In genomic region chr7:101077303-101078086, GRCh38 we compare ENCODE assay signal across 8 cellular contexts. TPM values are rescaled to one million over a fixed set of nuclear protein-coding genes. Genes with fewer than 3 reads are reported as not detected.
DNase-seq lines count a peak whose midpoint lies in the region; TF ChIP-seq lines count a peak whose summit lies in the region.

No MANE protein-coding gene starts in this region.

- H3K4me3 ChIP-seq in uterus = no peak overlapping the region

- H3K4me1 ChIP-seq in uterus = no peaks in the 10 kb centered on the region

- no peak for TF ChIP-seq POLR2A in uterus (IDR thresholded peaks at IDR 0.05)

- DNase-seq in DMS153 treated with DMSO at 0.1 percent for 48 hours (lab: John Stamatoyannopoulos, UW; ENCODE audit: unreplicated experiment) (peak; percentile 76), GOT3 (lab: John Stamatoyannopoulos, UW) (peak; percentile 41), NCI-H1048 (lab: John Stamatoyannopoulos, UW) (peak; percentile 52), SIG-M5 treated with dmso at 0.1 percent for 504 hours (lab: John Stamatoyannopoulos, UW; ENCODE audit: unreplicated experiment) (peak; percentile 85), globus pallidus (ENCODE audit: low spot score) (peak; percentile 43), pons (ENCODE audit: low spot score) (peak; percentile 54), uterus (peak; percentile 69 to 72)
- peak; percentile 69 for DNase-seq in activated T-helper 9 cell treated with anti-CD3 and anti-CD28 coated beads, Interleukin-2, amount 50 U/mL, for 16 hours (ENCODE audit: low read depth)

- no peaks in the 10 kb centered on the region for H3K36me3 ChIP-seq in uterus

- no peaks in the 10 kb centered on the region for H3K27me3 ChIP-seq in uterus

- intact Hi-C loops in uterus (cut with DNase I; ENCODE audit: low total_unique reads) = no loop called here

- TF ChIP-seq CTCF in uterus (IDR thresholded peaks at IDR 0.05) = peak; percentile 70 to 85 (median 74)

- H3K9me3 ChIP-seq in uterus = no peaks in the 10 kb centered on the region

- H3K27ac ChIP-seq in uterus = no peak overlapping the region

RNA-seq across cellular contexts. Expression of gene TRIM56, which starts 7.8 kb away (rescaled TPM):
- total RNA-seq in uterus = 10 to 100 TPM in 3 of 4 donors, 1 to 10 TPM in 1; 9.7 to 73.0 (median 26.3) TPM

RNA-seq across cellular contexts. Expression of gene SERPINE1, which starts 49.4 kb away (rescaled TPM):
- 10 to 100 TPM in 1 of 4 donors, 1 to 10 TPM in 2, under 1 TPM in 1; 0.51 to 10.6 (median 5.5) TPM for total RNA-seq in uterus

RNA-seq across cellular contexts. Expression of gene MUC17, which starts 57.6 kb away (rescaled TPM):
- total RNA-seq in uterus = under 1 TPM in 1 of 4 donors, not detected in 3; under 0.01 TPM
